In genomic region chr10:99346247-99346646, GRCh38 we compare ENCODE assay signal across 17 cellular contexts.
DNase-seq lines count a peak whose midpoint lies in the region; ATAC-seq, FAIRE-seq and TF ChIP-seq lines count a peak whose summit lies in the region.
"Had no signal": no experiment of that assay in that cellular context is flagged by ENCODE, and none has a peak within 500 bp of the region (broad histone marks: within the 10 kb centered on the region; RNA-seq: fewer than 3 reads in every experiment).

No MANE protein-coding gene starts in this region.

- no peak for TF ChIP-seq CTCF in astrocyte of the cerebellum (IDR thresholded peaks at IDR 0.05; ENCODE audit: low read depth, low read length, missing control alignments)

- peak; percentile 21 for FAIRE-seq in islet of Langerhans (lab: Jason Lieb, UNC)
- FAIRE-seq: D721Med had no signal

- H3K4me3 ChIP-seq in astrocyte of the cerebellum (ENCODE audit: low read depth, low read length): no peak overlapping the region
- H3K4me3 ChIP-seq: heart left ventricle, prostate gland had no signal

- ATAC-seq in HG02938 (IDR thresholded peaks at IDR 0.05; ENCODE audit: unreplicated experiment): no peak
- ATAC-seq: activated CD8-positive, alpha-beta T cell treated with anti-CD3 and anti-CD28 coated beads, Interleukin-2, amount 10 ng/mL, durations not matched to agents 7 days and 5 days; activated T-helper 17 cell treated with anti-CD3 and anti-CD28 coated beads, Interleukin-2, amount 50 U/mL, for 72 hours; heart left ventricle; naive thymus-derived CD4-positive, alpha-beta T cell had no signal

- in situ Hi-C loops in astrocyte of the cerebellum (cut with HindIII; ENCODE audit: low sequenced_read_pairs): no loop called here

- intact Hi-C loops in posterior cingulate gyrus (cut with DNase I): no loop called here

- peak; percentile 79 for DNase-seq in DMS 273 (lab: John Stamatoyannopoulos, UW; ENCODE audit: unreplicated experiment)
- DNase-seq in DMS 273 treated with DMSO at 0.1 percent for 48 hours (lab: John Stamatoyannopoulos, UW): no peak
- DNase-seq in NCI-H1694 (lab: John Stamatoyannopoulos, UW): peak; percentile 91
- peak; percentile 27 for DNase-seq in astrocyte of the cerebellum (ENCODE audit: low read depth)
- DNase-seq in posterior cingulate gyrus: no peak
- no peak for DNase-seq in NCI-H187 treated with DMSO at 0.1 percent for 48 hours (lab: John Stamatoyannopoulos, UW)
- DNase-seq: activated CD8-positive, alpha-beta T cell treated with anti-CD3 and anti-CD28 coated beads, Interleukin-2, amount 10 ng/mL, durations not matched to agents 7 days and 5 days; effector memory CD4-positive, alpha-beta T cell; heart left ventricle; naive thymus-derived CD4-positive, alpha-beta T cell; NCI-H774; SIG-M5 had no signal

Comparison
In these comparisons a context has a peak if more than half of its experiments do, and no peak if none do; other contexts are left out.
1. DNase-seq: peak in DMS 273 (single experiment), NCI-H1694 (single experiment) and astrocyte of the cerebellum (single experiment); none in DMS 273 treated with DMSO at 0.1 percent for 48 hours (single experiment), posterior cingulate gyrus (0 of 10) and NCI-H187 treated with DMSO at 0.1 percent for 48 hours (single experiment).